Comparison of ENCODE assay signal across 14 cellular contexts in genomic region chr10:18341063-18341462, GRCh38.
A peak's percentile ranks its signal among the peaks of the same experiment; 100 is the strongest.
DNase-seq lines count a peak whose midpoint lies in the region; TF ChIP-seq lines count a peak whose summit lies in the region.
"Had no signal": no experiment of that assay in that cellular context is flagged by ENCODE, and none has a peak within 500 bp of the region (broad histone marks: within the 10 kb centered on the region; RNA-seq: fewer than 3 reads in every experiment).

No MANE protein-coding gene starts in this region.

- H3K9ac ChIP-seq in adipocyte (ENCODE audit: low read length) (peak overlapping the region; percentile 25), fibroblast of lung (ENCODE audit: insufficient read depth, low read length) (no peak overlapping the region)

- H2AFZ ChIP-seq in fibroblast of lung (ENCODE audit: low read length) = peak overlapping the region; percentile 78

- H3K27me3 ChIP-seq in adipocyte (replicated peaks; ENCODE audit: control insufficient read depth, insufficient read depth, low read length) (no peaks in the 10 kb centered on the region), fibroblast of lung (ENCODE audit: control insufficient read depth, insufficient read depth, low read length) (no peaks in the 10 kb centered on the region), tibial artery (no peaks in the 10 kb centered on the region)
- H3K27me3 ChIP-seq: SJCRH30 had no signal

- H3K79me2 ChIP-seq in fibroblast of lung (ENCODE audit: control insufficient read depth, insufficient read depth, low read length) = no peaks in the 10 kb centered on the region

- no peaks in the 10 kb centered on the region for H3K36me3 ChIP-seq in adipocyte (ENCODE audit: control insufficient read depth, insufficient read depth, low read length, severe bottlenecking)
- H3K36me3 ChIP-seq in fibroblast of lung (ENCODE audit: control insufficient read depth, insufficient read depth, low read length) = no peaks in the 10 kb centered on the region
- H3K36me3 ChIP-seq in tibial artery = no peaks in the 10 kb centered on the region
- H3K36me3 ChIP-seq: SJCRH30 had no signal

- H3K4me1 ChIP-seq in adipocyte (ENCODE audit: control insufficient read depth, insufficient read depth, low read length) (peaks cover 14% of the 10 kb centered on the region), fibroblast of lung (ENCODE audit: control insufficient read depth, extremely low read depth, insufficient read depth, low read length) (no peaks in the 10 kb centered on the region), tibial artery (peaks cover 0 to 10% (median 5%) of the 10 kb centered on the region in 4 donors)
- H3K4me1 ChIP-seq: SJCRH30 had no signal

- peak overlapping the region; percentile 54 for H3K4me3 Mint-ChIP-seq in mesothelial cell of epicardium
- H3K4me3 Mint-ChIP-seq: activated naive CD4-positive, alpha-beta T cell treated with anti-CD3 and anti-CD28 coated beads for 36 hours; CD4-positive, CD25-positive, alpha-beta regulatory T cell; stimulated activated naive CD8-positive, alpha-beta T cell treated with anti-CD3 and anti-CD28 coated beads, Interleukin-15, Interleukin-2, amounts not matched to agents 100 ng/mL and 50 ng/mL, for 24 hours had no signal

- intact Hi-C loops in tibial artery (cut with DNase I; ENCODE audit: low total_unique reads) = no loop called here

- no peaks in the 10 kb centered on the region for H3K9me3 Mint-ChIP-seq in mesothelial cell of epicardium
- H3K9me3 Mint-ChIP-seq: activated naive CD4-positive, alpha-beta T cell treated with anti-CD3 and anti-CD28 coated beads for 36 hours; stimulated activated naive CD8-positive, alpha-beta T cell treated with anti-CD3 and anti-CD28 coated beads, Interleukin-15, Interleukin-2, amounts not matched to agents 100 ng/mL and 50 ng/mL, for 24 hours had no signal

- no peaks in the 10 kb centered on the region for H3K27me3 Mint-ChIP-seq in mesothelial cell of epicardium (ENCODE audit: low read depth)
- H3K27me3 Mint-ChIP-seq: CD4-positive, CD25-positive, alpha-beta regulatory T cell; stimulated activated naive CD8-positive, alpha-beta T cell treated with anti-CD3 and anti-CD28 coated beads, Interleukin-15, Interleukin-2, amounts not matched to agents 100 ng/mL and 50 ng/mL, for 24 hours had no signal

- H3K4me3 ChIP-seq in adipocyte (ENCODE audit: low read length) = peak overlapping the region; percentile 70
- H3K4me3 ChIP-seq in fibroblast of lung (replicated peaks in 1 of 4; ENCODE audit: control extremely low read depth in 1 of 4, insufficient read depth in 1 of 4, low read depth in 3 of 4, low read length in 4 of 4) = peak overlapping the region; percentile 13 to 75 (median 42)
- H3K4me3 ChIP-seq in tibial artery = peak overlapping the region; percentile 47 to 54
- H3K4me3 ChIP-seq: SJCRH30 had no signal

- H3K4me2 ChIP-seq in fibroblast of lung (ENCODE audit: extremely low read depth, insufficient read depth, low read length) = peak overlapping the region; percentile 65

- H3K9me3 ChIP-seq in adipocyte (ENCODE audit: control insufficient read depth, low read length) = no peaks in the 10 kb centered on the region
- no peaks in the 10 kb centered on the region for H3K9me3 ChIP-seq in fibroblast of lung (ENCODE audit: control insufficient read depth, insufficient read depth, low read depth, low read length)
- no peaks in the 10 kb centered on the region for H3K9me3 ChIP-seq in tibial artery
- H3K9me3 ChIP-seq: SJCRH30 had no signal

- DNase-seq in adipocyte (ENCODE audit: low read depth) = no peak
- DNase-seq in fibroblast of lung (ENCODE audit: low read depth in 2 of 2) = no peak
- no peak for DNase-seq in mesothelial cell of epicardium (ENCODE audit: low spot score in 2 of 2, unreplicated experiment in 2 of 2)
- DNase-seq in tibial artery = no peak
- no peak for DNase-seq in cerebellar cortex (ENCODE audit: low spot score)
- no peak for DNase-seq in activated CD8-positive, alpha-beta memory T cell treated with anti-CD3 and anti-CD28 coated beads for 24 hours
- no peak for DNase-seq in substantia nigra (lab: John Stamatoyannopoulos, UW)
- DNase-seq in activated CD4-positive, CD25-positive, alpha-beta regulatory T cell treated with anti-CD3 and anti-CD28 coated beads, Interleukin-2, amount 50 U/mL, for 72 hours = no peak
- DNase-seq: activated naive CD4-positive, alpha-beta T cell treated with anti-CD3 and anti-CD28 coated beads for 36 hours; CD4-positive, CD25-positive, alpha-beta regulatory T cell; glutamatergic neuron; NCI-H2107; SJCRH30 had no signal

- no peaks in the 10 kb centered on the region for H4K20me1 ChIP-seq in fibroblast of lung (ENCODE audit: control insufficient read depth, extremely low read depth, insufficient read depth, low read length)

- H3K36me3 Mint-ChIP-seq in mesothelial cell of epicardium = no peaks in the 10 kb centered on the region
- H3K36me3 Mint-ChIP-seq: CD4-positive, CD25-positive, alpha-beta regulatory T cell had no signal

- TF ChIP-seq CTCF in fibroblast of lung (conservative IDR thresholded peaks at IDR 0.05 in 1 of 2, IDR thresholded peaks at IDR 0.05 in 1 of 2; ENCODE audit: low read depth in 1 of 2, low read length in 2 of 2) (no peak), mesothelial cell of epicardium (IDR thresholded peaks at IDR 0.05; ENCODE audit: unreplicated experiment) (no peak), tibial artery (IDR thresholded peaks at IDR 0.05) (no peak)

- H3K27ac ChIP-seq in fibroblast of lung (ENCODE audit: insufficient read depth, low read length) (no peak overlapping the region), tibial artery (peak overlapping the region; percentile 59 to 69), substantia nigra (ENCODE audit: low read depth, low read length, poor library complexity, severe bottlenecking) (no peak overlapping the region)
- H3K27ac ChIP-seq: SJCRH30 had no signal

- H3K4me1 Mint-ChIP-seq in mesothelial cell of epicardium = peaks cover 13% of the 10 kb centered on the region
- H3K4me1 Mint-ChIP-seq: CD4-positive, CD25-positive, alpha-beta regulatory T cell had no signal

- no peak overlapping the region for H3K27ac Mint-ChIP-seq in mesothelial cell of epicardium
- H3K27ac Mint-ChIP-seq: activated naive CD4-positive, alpha-beta T cell treated with anti-CD3 and anti-CD28 coated beads for 36 hours; CD4-positive, CD25-positive, alpha-beta regulatory T cell; stimulated activated naive CD8-positive, alpha-beta T cell treated with anti-CD3 and anti-CD28 coated beads, Interleukin-15, Interleukin-2, amounts not matched to agents 100 ng/mL and 50 ng/mL, for 24 hours had no signal

Comparison
In these comparisons a context has a peak if more than half of its experiments do, and no peak if none do; other contexts are left out.
1. H3K27ac ChIP-seq: peak in tibial artery (2 of 2); none in fibroblast of lung (single experiment) and substantia nigra (single experiment).
2. Peak in every context shown above with its lines, with median percentiles within 50 percentile points of each other: H3K4me3 ChIP-seq.